22 cellular contexts compared by ENCODE assay signal in the genomic region with DNA sequence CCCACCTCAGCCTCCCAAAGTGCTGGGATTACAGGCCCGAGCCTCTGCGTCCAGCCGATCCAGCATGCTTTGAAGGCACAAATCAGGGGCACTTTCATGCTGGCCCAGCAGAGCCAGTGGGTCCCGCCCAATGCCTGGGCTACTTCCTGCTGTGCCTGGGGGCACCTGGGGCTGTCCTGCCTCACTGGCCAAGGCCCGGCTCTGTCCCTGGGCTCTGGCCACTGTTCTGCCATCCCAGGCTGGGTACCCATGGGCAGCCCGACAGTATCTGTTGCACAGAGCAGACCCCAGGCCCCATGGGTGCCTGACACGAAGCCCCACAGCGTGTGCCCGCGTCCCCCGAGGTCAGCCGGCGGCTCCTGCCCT. TPM values are rescaled to one million over a fixed set of nuclear protein-coding genes. Genes with fewer than 3 reads are reported as not detected.
"Had no signal": no experiment of that assay in that cellular context is flagged by ENCODE, and none has a peak within 500 bp of the region (broad histone marks: within the 10 kb centered on the region; RNA-seq: fewer than 3 reads in every experiment).

No MANE protein-coding gene starts in this region.

- H3K9me3 Mint-ChIP-seq: activated CD4-positive, alpha-beta memory T cell treated with anti-CD3 and anti-CD28 coated beads, Interleukin-2, amount 10 ng/mL, durations not matched to agents 7 days and 5 days; activated T-helper 1 cell treated with anti-CD3 and anti-CD28 coated beads, Interleukin-12 subunit alpha, Interleukin-12 subunit beta, Interleukin-2, Interleukin-4 antibody, amounts not matched to agents 30 ng/mL and 10 ng/mL and 1 ng/mL, durations not matched to agents 14 hours and 24 hours and 36 hours; memory B cell; naive thymus-derived CD4-positive, alpha-beta T cell; T-helper 1 cell treated with Interleukin-12 subunit alpha and Interleukin-12 subunit beta and Interleukin-4 antibody, amounts not matched to agents 30 μg/mL and 1 μg/mL, for 36 hours had no signal

- H3K9me3 ChIP-seq: left lung, mucosa of descending colon, neutrophil, transverse colon had no signal

- H3K27ac ChIP-seq: epithelial cell of prostate, left lung, neutrophil, transverse colon had no signal

- H3K4me3 Mint-ChIP-seq: activated CD4-positive, alpha-beta memory T cell treated with anti-CD3 and anti-CD28 coated beads, Interleukin-2, amount 10 ng/mL, durations not matched to agents 7 days and 5 days; activated CD4-positive, alpha-beta T cell treated with anti-CD3 and anti-CD28 coated beads for 36 hours; activated T-helper 1 cell treated with anti-CD3 and anti-CD28 coated beads, Interleukin-12 subunit alpha, Interleukin-12 subunit beta, Interleukin-2, Interleukin-4 antibody, amounts not matched to agents 30 ng/mL and 10 ng/mL and 1 ng/mL, durations not matched to agents 14 hours and 24 hours and 36 hours; memory B cell; naive thymus-derived CD4-positive, alpha-beta T cell; T-helper 1 cell treated with Interleukin-12 subunit alpha and Interleukin-12 subunit beta and Interleukin-4 antibody, amounts not matched to agents 30 μg/mL and 1 μg/mL, for 36 hours had no signal

- H3K27ac Mint-ChIP-seq: activated CD4-positive, alpha-beta memory T cell treated with anti-CD3 and anti-CD28 coated beads, Interleukin-2, amount 10 ng/mL, durations not matched to agents 7 days and 5 days; activated CD4-positive, alpha-beta T cell treated with anti-CD3 and anti-CD28 coated beads for 36 hours; activated T-helper 1 cell treated with anti-CD3 and anti-CD28 coated beads, Interleukin-12 subunit alpha, Interleukin-12 subunit beta, Interleukin-2, Interleukin-4 antibody, amounts not matched to agents 30 ng/mL and 10 ng/mL and 1 ng/mL, durations not matched to agents 14 hours and 24 hours and 36 hours; naive thymus-derived CD4-positive, alpha-beta T cell; T-helper 1 cell treated with Interleukin-12 subunit alpha and Interleukin-12 subunit beta and Interleukin-4 antibody, amounts not matched to agents 30 μg/mL and 1 μg/mL, for 36 hours had no signal

- H3K36me3 ChIP-seq: transverse colon had no signal

- H3K36me3 Mint-ChIP-seq: memory B cell; naive thymus-derived CD4-positive, alpha-beta T cell had no signal

- FAIRE-seq: astrocyte, bronchial epithelial cell, keratinocyte had no signal

- H3K4me3 ChIP-seq: left lung, mucosa of descending colon, transverse colon had no signal

- DNase-seq: activated CD4-positive, alpha-beta T cell treated with anti-CD3 and anti-CD28 coated beads for 36 hours; activated naive CD4-positive, alpha-beta T cell treated with anti-CD3 and anti-CD28 coated beads, Interleukin-2, amount 50 U/mL, for 16 hours; foreskin melanocyte; left lung; stimulated activated CD4-positive, alpha-beta T cell treated with anti-CD3 and anti-CD28 coated beads, Interleukin-15, amount 100 ng/mL, for 24 hours; stimulated activated CD4-positive, alpha-beta T cell treated with anti-CD3 and anti-CD28 coated beads, Interleukin-4, amount 100 ng/mL, for 1 hour; stimulated activated naive CD4-positive, alpha-beta T cell treated with Interleukin-2 at 50 U/mL for 16 hours; substantia nigra; transverse colon had no signal

- H3K27me3 ChIP-seq: transverse colon had no signal

- H3K27me3 Mint-ChIP-seq: activated CD4-positive, alpha-beta memory T cell treated with anti-CD3 and anti-CD28 coated beads, Interleukin-2, amount 10 ng/mL, durations not matched to agents 7 days and 5 days; activated CD4-positive, alpha-beta T cell treated with anti-CD3 and anti-CD28 coated beads for 36 hours; memory B cell; naive thymus-derived CD4-positive, alpha-beta T cell had no signal

RNA-seq across cellular contexts. Expression of gene GAL3ST2, which starts 6.8 kb away (rescaled TPM):
- total RNA-seq: astrocyte, bronchial epithelial cell, dermis microvascular lymphatic vessel endothelial cell, left lung had no signal
- polyA plus RNA-seq: fibroblast of lung; keratinocyte; naive thymus-derived CD4-positive, alpha-beta T cell had no signal

RNA-seq across cellular contexts. Expression of gene NEU4, which starts 39.2 kb away (rescaled TPM):
- total RNA-seq: bronchial epithelial cell, fibroblast of lung had no signal
- polyA plus RNA-seq: fibroblast of lung; keratinocyte; naive thymus-derived CD4-positive, alpha-beta T cell had no signal
